Comparison of ENCODE assay signal across 12 cellular contexts in genomic region chr10:5691786-5692185, GRCh38. TPM values are rescaled to one million over a fixed set of nuclear protein-coding genes. Genes with fewer than 3 reads are reported as not detected.
A peak's percentile ranks its signal among the peaks of the same experiment; 100 is the strongest.
DNase-seq lines count a peak whose midpoint lies in the region; ATAC-seq, FAIRE-seq and TF ChIP-seq lines count a peak whose summit lies in the region.
"Had no signal": no experiment of that assay in that cellular context is flagged by ENCODE, and none has a peak within 500 bp of the region (broad histone marks: within the 10 kb centered on the region; RNA-seq: fewer than 3 reads in every experiment).

No MANE protein-coding gene starts in this region.

- H3K27ac Mint-ChIP-seq in naive thymus-derived CD8-positive, alpha-beta T cell, result peak overlapping the region in 3 of 10 donors; percentile 21 to 57 (median 46)

- H3K27me3 Mint-ChIP-seq in naive thymus-derived CD8-positive, alpha-beta T cell, result no peaks in the 10 kb centered on the region

- H3K9ac ChIP-seq in ES-I3 (ENCODE audit: low read depth, low read length) (peak overlapping the region; percentile 84; the same call in 1 of the 2 replicates), Karpas-422 (ENCODE audit: low read length) (no peak overlapping the region)

- H3K9me3 Mint-ChIP-seq in naive thymus-derived CD8-positive, alpha-beta T cell, result no peaks in the 10 kb centered on the region

- peaks cover 12% of the 10 kb centered on the region; the same call in 1 of the 2 replicates for H4K20me1 ChIP-seq in Karpas-422 (ENCODE audit: insufficient read depth, low read depth, low read length)

- POLR2A ChIA-PET in naive thymus-derived CD8-positive, alpha-beta T cell (lab: Charles Lee), result interaction anchor here (0.6 to 1.6 kb wide), 3 partner anchors 16 to 195 kb away, joined by 3 to 6 read pairs (median 5); no protein-coding TSS in a partner anchor

- ATAC-seq in naive thymus-derived CD8-positive, alpha-beta T cell, result no peak
- no peak for ATAC-seq in HG02884 (IDR thresholded peaks at IDR 0.05; ENCODE audit: unreplicated experiment)

- no peak for FAIRE-seq in bronchial epithelial cell (lab: Jason Lieb, UNC)

- no peak for TF ChIP-seq CTCF in bronchial epithelial cell (IDR thresholded peaks at IDR 0.05; ENCODE audit: insufficient read depth, low read length, severe bottlenecking)

- H3K27me3 ChIP-seq in Karpas-422 (ENCODE audit: low read length), result no peaks in the 10 kb centered on the region
- H3K27me3 ChIP-seq in bronchial epithelial cell (ENCODE audit: control insufficient read depth, insufficient read depth, low read length), result no peaks in the 10 kb centered on the region
- H3K27me3 ChIP-seq: ovary had no signal

- peak overlapping the region; percentile 47 for H3K4me2 ChIP-seq in Karpas-422 (ENCODE audit: low read depth, low read length, poor library complexity, severe bottlenecking)

- H3K9me2 ChIP-seq in Karpas-422 (replicated peaks; ENCODE audit: insufficient read depth, low read length), result no peaks in the 10 kb centered on the region

- no peaks in the 10 kb centered on the region for H3K36me3 ChIP-seq in ES-I3 (ENCODE audit: insufficient read depth, low read length)
- H3K36me3 ChIP-seq in Karpas-422 (ENCODE audit: insufficient read depth, low read length), result peaks cover 6% of the 10 kb centered on the region; the same call in 1 of the 2 replicates
- peaks cover 2% of the 10 kb centered on the region for H3K36me3 ChIP-seq in bronchial epithelial cell (ENCODE audit: control insufficient read depth, insufficient read depth, low read length)
- H3K36me3 ChIP-seq: HAP-1, ovary had no signal

- H3K4me3 ChIP-seq in Karpas-422 (ENCODE audit: low read length), result no peak overlapping the region
- peak overlapping the region; percentile 48 for H3K4me3 ChIP-seq in bronchial epithelial cell (ENCODE audit: low read depth, low read length)
- H3K4me3 ChIP-seq: HAP-1 had no signal

- H3K4me3 Mint-ChIP-seq in naive thymus-derived CD8-positive, alpha-beta T cell, result peak overlapping the region in 9 of 10 donors; percentile 15 to 88 (median 75)

- H3K36me3 Mint-ChIP-seq in naive thymus-derived CD8-positive, alpha-beta T cell, result peaks cover 0 to 11% (median 0%) of the 10 kb centered on the region in 3 donors

- H3K4me1 Mint-ChIP-seq in naive thymus-derived CD8-positive, alpha-beta T cell, result peaks cover 24 to 88% (median 70%) of the 10 kb centered on the region in 4 donors

- no peak overlapping the region for H2AFZ ChIP-seq in Karpas-422 (ENCODE audit: low read length)

- H3K9me3 ChIP-seq in ES-I3 (ENCODE audit: control insufficient read depth, insufficient read depth, low read length) (no peaks in the 10 kb centered on the region), Karpas-422 (ENCODE audit: low read length) (no peaks in the 10 kb centered on the region)
- H3K9me3 ChIP-seq: HAP-1, ovary had no signal

- H3K79me2 ChIP-seq in Karpas-422 (ENCODE audit: low read length), result peaks cover 100% of the 10 kb centered on the region

- DNase-seq in Karpas-422 (no peak), bronchial epithelial cell (ENCODE audit: low read depth) (peak; percentile 70), DMS53 treated with DMSO at 0.1 percent for 48 hours (lab: John Stamatoyannopoulos, UW; ENCODE audit: unreplicated experiment) (no peak), NCI-H1417 treated with DMSO at 0.1 percent for 48 hours (lab: John Stamatoyannopoulos, UW) (no peak)
- DNase-seq in naive thymus-derived CD8-positive, alpha-beta T cell, result no peak
- DNase-seq: activated CD4-positive, alpha-beta T cell treated with anti-CD3 and anti-CD28 coated beads, Interleukin-2, amount 50 U/mL, for 4 hours; DMS79; NCI-H1436 treated with DMSO at 0.1 percent for 48 hours; ovary had no signal

- no peak overlapping the region for H3K27ac ChIP-seq in Karpas-422 (ENCODE audit: low read length)
- H3K27ac ChIP-seq: ovary had no signal

- H3K4me1 ChIP-seq in ES-I3 (ENCODE audit: insufficient read depth, low read length) (peaks cover 6% of the 10 kb centered on the region; the same call in 1 of the 2 replicates), Karpas-422 (ENCODE audit: low read length) (peaks cover 61% of the 10 kb centered on the region)

RNA-seq across cellular contexts. Expression of gene TASOR2, which starts 7.1 kb away (rescaled TPM):
- total RNA-seq in Karpas-422 (2014; rRNA removed; shearing (Covaris generic); ENCODE audit: low replicate concordance), result 57.7 and 63.7 TPM in 2 replicates
- total RNA-seq in bronchial epithelial cell, result 52.1 and 54.8 TPM in 2 replicates
- 10 to 100 TPM; 70.4 to 81.6 TPM for total RNA-seq in naive thymus-derived CD8-positive, alpha-beta T cell
- polyA plus RNA-seq in naive thymus-derived CD8-positive, alpha-beta T cell, result 10 to 100 TPM; 14.1 to 17.3 (median 14.9) TPM

RNA-seq across cellular contexts. Expression of gene ASB13, which starts 25.4 kb away (rescaled TPM):
- total RNA-seq in Karpas-422 (2014; rRNA removed; shearing (Covaris generic); ENCODE audit: low replicate concordance), result 12.2 and 26.0 TPM in 2 replicates
- total RNA-seq in bronchial epithelial cell, result 14.5 TPM in 2 replicates
- 10 to 100 TPM; 11.5 to 18.5 TPM for total RNA-seq in naive thymus-derived CD8-positive, alpha-beta T cell
- 10 to 100 TPM; 12.5 to 23.9 (median 23.1) TPM for polyA plus RNA-seq in naive thymus-derived CD8-positive, alpha-beta T cell
